ENCODE assay signal across 23 cellular contexts in the genomic region with DNA sequence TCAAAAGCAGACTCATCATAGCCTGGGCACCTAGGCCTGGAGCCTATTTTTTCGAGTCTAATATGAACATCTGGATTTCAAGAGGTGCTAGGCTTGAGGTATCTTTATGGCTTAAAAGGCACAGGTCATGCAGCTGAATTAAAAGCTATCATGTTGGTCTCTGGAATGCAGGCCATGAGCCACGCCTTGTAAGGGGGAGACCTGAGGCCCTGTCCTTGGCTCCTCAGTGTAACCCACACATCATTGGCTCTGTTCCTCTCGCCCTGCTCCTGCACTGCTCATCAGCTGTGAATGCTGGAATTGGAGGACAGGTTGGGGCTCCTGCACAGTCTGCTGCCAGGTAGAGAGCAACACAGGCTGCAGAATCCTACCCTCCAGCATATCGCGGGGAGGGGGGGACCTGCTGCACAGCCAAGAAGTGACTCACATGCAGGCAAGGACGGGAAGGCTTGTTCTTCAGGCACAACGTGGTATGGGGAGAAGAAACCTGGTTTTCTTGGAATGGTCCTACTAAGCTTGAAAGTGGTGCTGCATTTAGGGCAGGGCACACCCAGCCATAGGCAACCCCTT.
DNase-seq lines count a peak whose midpoint lies in the region; ATAC-seq, FAIRE-seq and TF ChIP-seq lines count a peak whose summit lies in the region.
"Had no signal": no experiment of that assay in that cellular context is flagged by ENCODE, and none has a peak within 500 bp of the region (broad histone marks: within the 10 kb centered on the region; RNA-seq: fewer than 3 reads in every experiment).

No MANE protein-coding gene starts in this region.

- no peak overlapping the region for H4K91ac ChIP-seq in neuronal stem cell (ENCODE audit: low read depth, low read length, poor library complexity)

- no peak overlapping the region for H3K14ac ChIP-seq in neuronal stem cell (ENCODE audit: low read length)

- H3K27ac ChIP-seq in RWPE2 (ENCODE audit: poor library complexity, severe bottlenecking), result no peak overlapping the region
- H3K27ac ChIP-seq in epithelial cell of prostate, result no peak overlapping the region
- H3K27ac ChIP-seq in neuronal stem cell (replicated peaks; ENCODE audit: low read length), result no peak overlapping the region
- H3K27ac ChIP-seq: GM23248, SK-N-MC had no signal

- H2AK5ac ChIP-seq in neuronal stem cell (ENCODE audit: low read depth, low read length), result no peak overlapping the region

- no peaks in the 10 kb centered on the region for H3K27me3 ChIP-seq in RWPE2 (ENCODE audit: insufficient read depth, poor library complexity, severe bottlenecking)
- H3K27me3 ChIP-seq in neuronal stem cell (ENCODE audit: control insufficient read depth in 3 of 3, insufficient read depth in 3 of 3, low read depth in 1 of 3, low read length in 3 of 3), result no peaks in the 10 kb centered on the region
- H3K27me3 ChIP-seq: BE2C had no signal

- no peak overlapping the region for H3K27ac Mint-ChIP-seq in stimulated activated naive B cell treated with anti-CD40 and anti-IgM and Interleukin-4, amounts not matched to agents 10 μg/mL and 1 μg/mL and 100 μg/mL, for 72 hours
- H3K27ac Mint-ChIP-seq: CD4-positive, alpha-beta T cell had no signal

- no peak overlapping the region for H4K8ac ChIP-seq in neuronal stem cell (ENCODE audit: low read depth, low read length)

- H3K4me3 Mint-ChIP-seq in stimulated activated naive B cell treated with anti-CD40 and anti-IgM and Interleukin-4, amounts not matched to agents 10 μg/mL and 1 μg/mL and 100 μg/mL, for 72 hours, result no peak overlapping the region
- H3K4me3 Mint-ChIP-seq: CD4-positive, alpha-beta T cell had no signal

- H3K4me1 ChIP-seq in RWPE2 (ENCODE audit: insufficient read depth, poor library complexity, severe bottlenecking), result peaks cover 7% of the 10 kb centered on the region
- peaks cover 1 to 2% of the 10 kb centered on the region in 2 donors for H3K4me1 ChIP-seq in neuronal stem cell (ENCODE audit: control insufficient read depth in 2 of 2, insufficient read depth in 1 of 2, low read depth in 1 of 2, low read length in 2 of 2)
- H3K4me1 ChIP-seq: BE2C, Caco-2 had no signal

- no peak overlapping the region for H2BK5ac ChIP-seq in neuronal stem cell (ENCODE audit: low read length)

- peak; percentile 16 for DNase-seq in H54 (ENCODE audit: insufficient read length, low spot score)
- DNase-seq in RWPE2 (ENCODE audit: low spot score), result no peak
- peak; percentile 18 for DNase-seq in epithelial cell of prostate (ENCODE audit: low read depth, low spot score)
- DNase-seq in neuronal stem cell (ENCODE audit: low spot score), result no peak
- no peak for DNase-seq in NOMO-1 treated with DMSO at 0.1 percent for 48 hours (lab: John Stamatoyannopoulos, UW; ENCODE audit: unreplicated experiment)
- DNase-seq in RPMI8226, result no peak
- no peak for DNase-seq in stimulated activated naive B cell treated with anti-CD40 and anti-IgM and Interleukin-4, amounts not matched to agents 10 μg/mL and 1 μg/mL and 100 μg/mL, for 72 hours
- DNase-seq in NCI-H2081 treated with DMSO at 0.1 percent for 48 hours (lab: John Stamatoyannopoulos, UW), result no peak
- DNase-seq: BE2C; Caco-2; CD4-positive, alpha-beta T cell; DMS153; GDM1; GM23248; HCEC 1CT; NCI-H1417; NCI-H187; NCI-H345; NCI-H524 treated with DMSO at 0.1 percent for 48 hours; SHP77 had no signal

- peaks cover 0 to 3% of the 10 kb centered on the region in 2 donors for H3K36me3 Mint-ChIP-seq in stimulated activated naive B cell treated with anti-CD40 and anti-IgM and Interleukin-4, amounts not matched to agents 10 μg/mL and 1 μg/mL and 100 μg/mL, for 72 hours

- H3K4me1 Mint-ChIP-seq in stimulated activated naive B cell treated with anti-CD40 and anti-IgM and Interleukin-4, amounts not matched to agents 10 μg/mL and 1 μg/mL and 100 μg/mL, for 72 hours, result peaks cover 6 to 25% of the 10 kb centered on the region in 2 donors

- no peaks in the 10 kb centered on the region for H3K9me3 ChIP-seq in RWPE2 (ENCODE audit: severe bottlenecking)
- peaks cover 0 to 10% of the 10 kb centered on the region in 2 donors for H3K9me3 ChIP-seq in neuronal stem cell (replicated peaks in 1 of 2; ENCODE audit: control insufficient read depth in 2 of 2, insufficient read depth in 1 of 2, low read depth in 1 of 2, low read length in 2 of 2)
- H3K9me3 ChIP-seq: BE2C, Caco-2 had no signal

- no peaks in the 10 kb centered on the region for H3K79me1 ChIP-seq in neuronal stem cell (ENCODE audit: low read depth, low read length)

- no peak overlapping the region for H3K4ac ChIP-seq in neuronal stem cell (ENCODE audit: low read length)

- TF ChIP-seq CTCF in RWPE2 (IDR thresholded peaks at IDR 0.05; ENCODE audit: poor library complexity, severe bottlenecking), result no peak

- H3K23ac ChIP-seq in neuronal stem cell (ENCODE audit: low read depth, low read length, poor library complexity), result peak overlapping the region; percentile 9

- WGBS in neuronal stem cell (ENCODE audit: extremely low coverage in 2 of 2, insufficient read length in 2 of 2, insufficient replicate concordance in 1 of 2), 2 donors, result no CpG with 5 or more reads among the region's 7 CpGs

- TF ChIP-seq POLR2A in H54 (IDR thresholded peaks at IDR 0.05; ENCODE audit: low read depth, low read length), result no peak

- H2BK15ac ChIP-seq in neuronal stem cell (ENCODE audit: low read length), result no peak overlapping the region

- no peak overlapping the region for H2BK12ac ChIP-seq in neuronal stem cell (ENCODE audit: low read length)

- H3K9me3 Mint-ChIP-seq in stimulated activated naive B cell treated with anti-CD40 and anti-IgM and Interleukin-4, amounts not matched to agents 10 μg/mL and 1 μg/mL and 100 μg/mL, for 72 hours, result no peaks in the 10 kb centered on the region
- H3K9me3 Mint-ChIP-seq: CD4-positive, alpha-beta T cell had no signal

- no peak overlapping the region for H2BK120ac ChIP-seq in neuronal stem cell (ENCODE audit: low read depth, low read length)

- ATAC-seq in RWPE2 (ENCODE audit: low read depth), result peak; percentile 86
- no peak for ATAC-seq in stimulated activated naive B cell treated with anti-CD40 and anti-IgM and Interleukin-4, amounts not matched to agents 10 μg/mL and 1 μg/mL and 100 μg/mL, for 72 hours (replicated peaks)
- ATAC-seq: Panc1 had no signal

- peak overlapping the region; percentile 20 for H3K18ac ChIP-seq in neuronal stem cell (ENCODE audit: low read length)

- H2AFZ ChIP-seq in neuronal stem cell (ENCODE audit: low read length), result no peak overlapping the region
- H2AFZ ChIP-seq: GM23248 had no signal

- no peak overlapping the region for H3K4me3 ChIP-seq in RWPE2 (ENCODE audit: severe bottlenecking)
- no peak overlapping the region for H3K4me3 ChIP-seq in neuronal stem cell (ENCODE audit: low read length in 2 of 2)
- H3K4me3 ChIP-seq: GM23248, SK-N-MC had no signal

- H3K9ac ChIP-seq in neuronal stem cell (ENCODE audit: low read depth, low read length, poor library complexity), result no peak overlapping the region
- H3K9ac ChIP-seq: GM23248 had no signal

- H3K36me3 ChIP-seq in RWPE2 (ENCODE audit: low read depth) (no peaks in the 10 kb centered on the region), neuronal stem cell (replicated peaks in 1 of 2; ENCODE audit: control insufficient read depth in 2 of 2, insufficient read depth in 2 of 2, low read length in 2 of 2) (no peaks in the 10 kb centered on the region)
- H3K36me3 ChIP-seq: BE2C had no signal

- H3K4me2 ChIP-seq in neuronal stem cell (ENCODE audit: insufficient read depth, low read length, poor library complexity, severe bottlenecking), result no peak overlapping the region

- FAIRE-seq in H54 (lab: Jason Lieb, UNC), result no peak
- FAIRE-seq: A204.1 had no signal

- H3K27me3 Mint-ChIP-seq in stimulated activated naive B cell treated with anti-CD40 and anti-IgM and Interleukin-4, amounts not matched to agents 10 μg/mL and 1 μg/mL and 100 μg/mL, for 72 hours, result no peaks in the 10 kb centered on the region
- H3K27me3 Mint-ChIP-seq: CD4-positive, alpha-beta T cell had no signal

Comparison
In these comparisons a context has a peak if more than half of its experiments do, and no peak if none do; other contexts are left out.
1. DNase-seq: peak in H54 (single experiment) and epithelial cell of prostate (single experiment); none in RWPE2 (single experiment), neuronal stem cell (single experiment), NOMO-1 treated with DMSO at 0.1 percent for 48 hours (single experiment), RPMI8226 (single experiment), stimulated activated naive B cell treated with anti-CD40 and anti-IgM and Interleukin-4, amounts not matched to agents 10 μg/mL and 1 μg/mL and 100 μg/mL, for 72 hours (single experiment) and NCI-H2081 treated with DMSO at 0.1 percent for 48 hours (single experiment).